In the genomic region with DNA sequence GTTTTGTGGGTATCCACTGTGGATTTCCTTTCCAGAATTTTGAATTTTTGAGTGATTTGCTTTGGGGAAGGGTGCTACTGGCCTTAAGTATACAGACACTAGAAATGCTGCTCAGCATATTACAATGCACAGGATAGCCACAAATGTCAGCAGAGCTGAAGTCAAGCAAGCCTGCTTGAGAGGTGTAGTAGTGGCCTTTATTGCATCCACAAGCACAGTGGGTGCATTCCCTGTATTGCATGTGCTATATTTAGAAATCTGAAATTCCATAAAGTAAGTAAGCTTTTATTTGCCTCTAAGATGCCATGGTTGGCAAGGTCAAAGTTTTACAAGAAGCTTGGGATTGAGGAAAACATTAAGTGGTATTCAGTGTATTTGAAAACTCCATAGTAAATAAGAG, we compare ENCODE assay signal across 9 cellular contexts.
"Had no signal": no experiment of that assay in that cellular context is flagged by ENCODE, and none has a peak within 500 bp of the region (broad histone marks: within the 10 kb centered on the region; RNA-seq: fewer than 3 reads in every experiment).

No MANE protein-coding gene starts in this region.

- H3K4me3 ChIP-seq: GM23248, GM23338, HAP-1 had no signal

- ATAC-seq: GM23338, HCT116 had no signal

- H3K4me1 ChIP-seq: HAP-1 had no signal

- DNase-seq: GM23248, GOT3, H7, H9, HCEC 1CT, HFFc6 had no signal

- H3K36me3 ChIP-seq: HAP-1 had no signal

- H3K9me3 ChIP-seq: HAP-1 had no signal
